13 cellular contexts compared by ENCODE assay signal in genomic region chr9:22005700-22006605, GRCh38. TPM values are rescaled to one million over a fixed set of nuclear protein-coding genes. Genes with fewer than 3 reads are reported as not detected.
DNase-seq lines count a peak whose midpoint lies in the region; ATAC-seq, FAIRE-seq and TF ChIP-seq lines count a peak whose summit lies in the region.
"Had no signal": no experiment of that assay in that cellular context is flagged by ENCODE, and none has a peak within 500 bp of the region (broad histone marks: within the 10 kb centered on the region; RNA-seq: fewer than 3 reads in every experiment).

No MANE protein-coding gene starts in this region.

- intact Hi-C loops in PC-9 (cut with micrococcal nuclease; ENCODE audit: unreplicated experiment): loop anchor here (5.0 kb wide), 1 partner anchor 206 kb away; no protein-coding TSS in a partner anchor
- intact Hi-C loops in endothelial cell of umbilical vein (cut with micrococcal nuclease): loop anchor here (2.0 to 5.0 kb wide), 3 partner anchors 25 to 441 kb away; partner anchors contain the start of gene DMRTA1
- intact Hi-C loops in mucosa of descending colon (cut with DNase I, micrococcal nuclease): no loop called here

- H3K27me3 ChIP-seq in PC-9 (ENCODE audit: insufficient read depth, low read depth) (no peaks in the 10 kb centered on the region), endothelial cell of umbilical vein (ENCODE audit: control insufficient read depth in 2 of 2, insufficient read depth in 2 of 2, low read length in 2 of 2) (peaks cover 21 to 58% of the 10 kb centered on the region in 2 experiments), neural cell (ENCODE audit: insufficient read depth, low read depth, low read length) (peaks cover 100% of the 10 kb centered on the region)

- TF ChIP-seq POLR2A in endothelial cell of umbilical vein (IDR thresholded peaks at IDR 0.05; ENCODE audit: low read depth, low read length): no peak

- H3F3A ChIP-seq in PC-9 (ENCODE audit: insufficient read depth, low read depth) (peaks cover 32% of the 10 kb centered on the region), neural cell (ENCODE audit: insufficient read depth, low read length, poor library complexity, severe bottlenecking) (no peaks in the 10 kb centered on the region)

- dilution Hi-C loops in endothelial cell of umbilical vein (cut with MboI; ENCODE audit: extremely low pct_ligation_motif_present, low sequenced_read_pairs): no loop called here

- ATAC-seq in mucosa of descending colon (no peak), GM21367 (IDR thresholded peaks at IDR 0.05; ENCODE audit: unreplicated experiment) (no peak)

- no peaks in the 10 kb centered on the region for H3K9me1 ChIP-seq in endothelial cell of umbilical vein (replicated peaks; ENCODE audit: control insufficient read depth, extremely low read depth, insufficient read depth, low read length)

- TF ChIP-seq RAD21 in neural cell (conservative IDR thresholded peaks at IDR 0.05): no peak

- CTCF ChIA-PET in PC-9 (lab: Charles Lee) (no interaction called here), endothelial cell of umbilical vein (lab: Charles Lee) (interaction anchor here (3.3 to 6.0 kb wide), 7 partner anchors 10 to 238 kb away, joined by 17 to 139 read pairs (median 47); partner anchors contain the start of genes CDKN2A and CDKN2B-AS1)

- H3K27ac ChIP-seq in PC-9 (no peak overlapping the region), endothelial cell of umbilical vein (ENCODE audit: insufficient read depth, low read depth, low read length) (no peak overlapping the region), neural cell (ENCODE audit: low read length) (no peak overlapping the region)
- H3K27ac ChIP-seq: KMS-11 had no signal

- peak overlapping the region; percentile 92 for H3K4me2 ChIP-seq in PC-9
- peak overlapping the region; percentile 26 for H3K4me2 ChIP-seq in endothelial cell of umbilical vein (ENCODE audit: insufficient read depth, low read length)
- no peak overlapping the region for H3K4me2 ChIP-seq in neural cell (ENCODE audit: low read length)
- H3K4me2 ChIP-seq: KMS-11 had no signal

- H3K79me2 ChIP-seq in PC-9 (ENCODE audit: low read depth) (peaks cover 91% of the 10 kb centered on the region), endothelial cell of umbilical vein (ENCODE audit: control insufficient read depth, insufficient read depth, low read length) (no peaks in the 10 kb centered on the region), neural cell (replicated peaks; ENCODE audit: insufficient read depth, low read length) (no peaks in the 10 kb centered on the region)

- no peak for FAIRE-seq in endothelial cell of umbilical vein (lab: Jason Lieb, UNC)
- FAIRE-seq: TTC549 had no signal

- H3K36me3 ChIP-seq in PC-9 (ENCODE audit: low read depth) (peaks cover 32% of the 10 kb centered on the region), endothelial cell of umbilical vein (ENCODE audit: control insufficient read depth in 2 of 2, extremely low read depth in 1 of 2, insufficient read depth in 2 of 2, low read length in 2 of 2) (no peaks in the 10 kb centered on the region), neural cell (ENCODE audit: insufficient read depth, low read length) (no peaks in the 10 kb centered on the region), mucosa of descending colon (ENCODE audit: low read depth) (no peaks in the 10 kb centered on the region)

- BruUV-seq in PC-9 (replicated peaks; lab: Mats Ljungman, UMichigan): no TSS peak
- BruUV-seq in endothelial cell of umbilical vein (replicated peaks; lab: Mats Ljungman, UMichigan): no TSS peak

- POLR2A ChIA-PET in PC-9 (lab: Charles Lee; ENCODE audit: unreplicated experiment) (interaction anchor here (0.5 kb wide), 1 partner anchor 238 kb away, joined by 3 read pairs; no protein-coding TSS in a partner anchor), endothelial cell of umbilical vein (lab: Charles Lee) (no interaction called here)

- peak overlapping the region; percentile 100 for H3K4me3 ChIP-seq in PC-9
- H3K4me3 ChIP-seq in endothelial cell of umbilical vein (replicated peaks in 1 of 3; ENCODE audit: insufficient read depth in 1 of 3, low read depth in 1 of 3, low read length in 3 of 3): peak overlapping the region in 1 of 3 experiments; percentile 27
- no peak overlapping the region for H3K4me3 ChIP-seq in neural cell (ENCODE audit: low read length)
- H3K4me3 ChIP-seq in mucosa of descending colon: no peak overlapping the region

- TF ChIP-seq CTCF in PC-9 (conservative IDR thresholded peaks at IDR 0.05) (no peak), endothelial cell of umbilical vein (IDR thresholded peaks at IDR 0.05; ENCODE audit: extremely low read depth in 1 of 2, insufficient read depth in 1 of 2, low read depth in 1 of 2, low read length in 2 of 2) (no peak), neural cell (IDR thresholded peaks at IDR 0.05; ENCODE audit: poor library complexity, severe bottlenecking) (no peak), mucosa of descending colon (IDR thresholded peaks at IDR 0.05) (no peak)

- H4K20me1 ChIP-seq in PC-9 (ENCODE audit: insufficient read depth) (peaks cover 16% of the 10 kb centered on the region), endothelial cell of umbilical vein (replicated peaks; ENCODE audit: control insufficient read depth, extremely low read depth, insufficient read depth, low read length) (no peaks in the 10 kb centered on the region), neural cell (ENCODE audit: insufficient read depth) (no peaks in the 10 kb centered on the region)

- TF ChIP-seq EP300 in neural cell (conservative IDR thresholded peaks at IDR 0.05; ENCODE audit: poor library complexity, severe bottlenecking): no peak

- H3K9me2 ChIP-seq in PC-9 (ENCODE audit: insufficient read depth) (no peaks in the 10 kb centered on the region), neural cell (ENCODE audit: insufficient read depth, low read length) (no peaks in the 10 kb centered on the region)

- H3K9ac ChIP-seq in endothelial cell of umbilical vein (replicated peaks; ENCODE audit: extremely low read depth, insufficient read depth, low read length): no peak overlapping the region
- no peak overlapping the region for H3K9ac ChIP-seq in neural cell (ENCODE audit: low read length)
- H3K9ac ChIP-seq: KMS-11 had no signal

- H2AFZ ChIP-seq in PC-9 (no peak overlapping the region), endothelial cell of umbilical vein (ENCODE audit: low read depth, low read length) (no peak overlapping the region), neural cell (ENCODE audit: low read depth, low read length) (no peak overlapping the region)

- H3K4me1 ChIP-seq in PC-9 (replicated peaks; ENCODE audit: insufficient read depth) (peaks cover 43% of the 10 kb centered on the region), endothelial cell of umbilical vein (ENCODE audit: control insufficient read depth, extremely low read depth, insufficient read depth, low read length) (peaks cover 16% of the 10 kb centered on the region), mucosa of descending colon (ENCODE audit: low read depth) (no peaks in the 10 kb centered on the region)

- DNase-seq in ELF-1 (ENCODE audit: low read depth, low spot score): peak; percentile 43
- no peak for DNase-seq in PC-9
- no peak for DNase-seq in endothelial cell of umbilical vein (ENCODE audit: low read depth, low spot score)
- no peak for DNase-seq in OCI-M1 (lab: John Stamatoyannopoulos, UW)
- DNase-seq in NCI-H226: no peak
- no peak for DNase-seq in mucosa of descending colon
- DNase-seq: activated naive CD4-positive, alpha-beta T cell; foreskin melanocyte; NCI-H69 had no signal

- no peaks in the 10 kb centered on the region for H3K9me3 ChIP-seq in PC-9 (ENCODE audit: insufficient read depth, low read depth)
- no peaks in the 10 kb centered on the region for H3K9me3 ChIP-seq in endothelial cell of umbilical vein (replicated peaks; ENCODE audit: control insufficient read depth, insufficient read depth, low read length)
- no peaks in the 10 kb centered on the region for H3K9me3 ChIP-seq in neural cell (ENCODE audit: low read length)
- H3K9me3 ChIP-seq in mucosa of descending colon: no peaks in the 10 kb centered on the region

RNA-seq across cellular contexts. Expression of gene CDKN2B, which starts 3.2 kb away (rescaled TPM):
- total RNA-seq in PC-9 (2021): 33.8 and 40.2 TPM in 2 replicates
- total RNA-seq in endothelial cell of umbilical vein: 2.1 and 2.3 TPM in 2 replicates
- 1.6 and 2.1 TPM in 2 replicates for polyA plus RNA-seq in endothelial cell of umbilical vein
- polyA plus RNA-seq in endothelial cell of umbilical vein (2011; cell fraction: cytosol; rRNA removed): 1.6 and 2.2 TPM in 2 replicates
- 2.1 and 4.0 TPM in 2 replicates for polyA plus RNA-seq in endothelial cell of umbilical vein (2011; cell fraction: nucleus; rRNA removed)
- polyA plus RNA-seq in endothelial cell of umbilical vein (2012): 5.7 and 6.0 TPM in 2 replicates
- 0.53 and 3.0 TPM in 2 replicates for polyA minus RNA-seq in endothelial cell of umbilical vein
- 17.0 TPM for polyA minus RNA-seq in endothelial cell of umbilical vein (2011; cell fraction: cytosol; rRNA and poly(A)+ RNA removed)
- 1.9 and 3.4 TPM in 2 replicates for polyA minus RNA-seq in endothelial cell of umbilical vein (2011; cell fraction: nucleus; rRNA and poly(A)+ RNA removed)
- 0.15 TPM in 1 of 2 replicates, not detected in the other for polyA plus RNA-seq in neural cell
- polyA minus RNA-seq in neural cell: 0.24 and 0.35 TPM in 2 replicates
- total RNA-seq in mucosa of descending colon: 100 to 1,000 TPM in 2 of 3 donors, 10 to 100 TPM in 1; 64.8 to 192 (median 119) TPM

RNA-seq across cellular contexts. Expression of gene CDKN2B-AS1, which starts 11.4 kb away (rescaled TPM):
- total RNA-seq in PC-9 (2021) (11.6 and 12.5 TPM in 2 replicates), endothelial cell of umbilical vein (1.9 and 2.4 TPM in 2 replicates), mucosa of descending colon (100 to 1,000 TPM in 1 of 3 donors, 10 to 100 TPM in 2; 48.3 to 134 (median 78.7) TPM)
- polyA plus RNA-seq in endothelial cell of umbilical vein (0.27 and 0.44 TPM in 2 replicates), neural cell (not detected in 2 replicates)
- polyA plus RNA-seq in endothelial cell of umbilical vein (2011; cell fraction: cytosol; rRNA removed): 0.22 and 0.47 TPM in 2 replicates
- 3.1 and 3.8 TPM in 2 replicates for polyA plus RNA-seq in endothelial cell of umbilical vein (2011; cell fraction: nucleus; rRNA removed)
- 0.61 and 1.1 TPM in 2 replicates for polyA plus RNA-seq in endothelial cell of umbilical vein (2012)
- polyA minus RNA-seq in endothelial cell of umbilical vein (1.8 and 2.7 TPM in 2 replicates), neural cell (not detected in 2 replicates)
- 5.3 TPM for polyA minus RNA-seq in endothelial cell of umbilical vein (2011; cell fraction: cytosol; rRNA and poly(A)+ RNA removed)
- 5.0 and 10.3 TPM in 2 replicates for polyA minus RNA-seq in endothelial cell of umbilical vein (2011; cell fraction: nucleus; rRNA and poly(A)+ RNA removed)

RNA-seq across cellular contexts. Expression of gene CDKN2A, which starts 11.8 kb away (rescaled TPM):
- total RNA-seq in PC-9 (2021): 282 and 404 TPM in 2 replicates
- 8.5 and 9.3 TPM in 2 replicates for total RNA-seq in endothelial cell of umbilical vein
- 10.7 and 14.1 TPM in 2 replicates for polyA plus RNA-seq in endothelial cell of umbilical vein
- 5.8 and 8.1 TPM in 2 replicates for polyA plus RNA-seq in endothelial cell of umbilical vein (2011; cell fraction: cytosol; rRNA removed)
- 5.2 and 5.3 TPM in 2 replicates for polyA plus RNA-seq in endothelial cell of umbilical vein (2011; cell fraction: nucleus; rRNA removed)
- 13.2 and 23.8 TPM in 2 replicates for polyA plus RNA-seq in endothelial cell of umbilical vein (2012)
- 2.5 and 2.9 TPM in 2 replicates for polyA minus RNA-seq in endothelial cell of umbilical vein
- polyA minus RNA-seq in endothelial cell of umbilical vein (2011; cell fraction: cytosol; rRNA and poly(A)+ RNA removed): 182 TPM
- 3.3 and 3.8 TPM in 2 replicates for polyA minus RNA-seq in endothelial cell of umbilical vein (2011; cell fraction: nucleus; rRNA and poly(A)+ RNA removed)
- polyA plus RNA-seq in neural cell: not detected in 2 replicates
- polyA minus RNA-seq in neural cell: not detected in 2 replicates
- 1 to 10 TPM; 1.0 to 3.6 (median 1.2) TPM for total RNA-seq in mucosa of descending colon

Comparison
In these comparisons a context has a peak if more than half of its experiments do, and no peak if none do; other contexts are left out.
1. RNA of gene CDKN2B, which starts 3.2 kb away (total RNA-seq): 64.8 to 192 TPM in mucosa of descending colon and 33.8 to 40.2 TPM in PC-9; 2.1 to 2.3 TPM in endothelial cell of umbilical vein; every median in the first group is over 10 times any median in the second.
2. RNA of gene CDKN2A, which starts 11.8 kb away (total RNA-seq): 282 to 404 TPM in PC-9; 8.5 to 9.3 TPM in endothelial cell of umbilical vein and 1.0 to 3.6 TPM in mucosa of descending colon; every median in the first group is over 10 times any median in the second.
3. intact Hi-C loops: an anchor here in PC-9 (5.0 kb wide) and endothelial cell of umbilical vein (2.0 to 5.0 kb wide); none called in mucosa of descending colon.